ENCODE assay signal across 8 cellular contexts in the genomic region with DNA sequence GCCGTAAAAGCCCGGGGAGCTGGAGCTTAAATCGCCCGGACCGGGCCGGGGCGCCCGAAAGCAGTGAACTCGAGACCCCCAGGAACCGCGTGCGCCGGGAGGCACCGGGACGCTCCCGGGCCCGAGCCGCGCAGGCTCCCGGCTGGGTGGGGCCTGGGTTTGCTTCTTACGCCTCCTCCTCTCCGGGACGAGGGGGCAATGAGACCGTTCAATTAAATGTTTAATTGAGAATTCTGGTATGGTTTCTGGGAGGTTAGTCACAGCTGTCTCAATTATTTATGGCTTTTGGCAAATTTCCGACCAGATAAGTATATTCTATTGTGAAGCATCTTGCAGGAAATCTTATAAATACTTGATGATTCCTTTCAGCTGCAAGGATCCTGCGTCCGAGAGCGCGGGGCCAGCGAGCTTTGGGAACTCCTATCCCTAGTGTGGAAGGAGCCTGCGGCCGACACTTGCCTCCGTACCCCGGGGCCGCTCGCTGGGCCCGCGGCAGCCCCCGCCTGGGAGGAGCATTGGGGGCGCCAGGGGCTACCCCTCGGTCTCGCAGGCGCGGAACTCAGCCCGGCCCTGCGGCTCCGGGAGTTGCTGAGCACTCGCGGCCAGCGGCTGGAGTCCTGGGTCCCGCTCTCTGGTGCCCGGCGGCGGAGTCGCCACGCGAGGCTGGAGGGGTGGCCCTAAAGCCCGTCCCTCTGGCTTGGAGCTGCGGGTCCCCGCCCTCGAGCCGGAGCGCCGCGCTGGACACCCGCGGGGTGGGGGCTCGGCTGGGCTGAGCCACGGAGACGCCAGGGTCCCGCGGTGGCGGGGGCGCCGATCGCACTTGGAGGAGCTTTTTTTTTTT. TPM values are rescaled to one million over a fixed set of nuclear protein-coding genes. Genes with fewer than 3 reads are reported as not detected.
DNase-seq lines count a peak whose midpoint lies in the region; ATAC-seq, FAIRE-seq and TF ChIP-seq lines count a peak whose summit lies in the region.

No MANE protein-coding gene starts in this region.

- H3K4me1 Mint-ChIP-seq in activated CD4-positive, alpha-beta T cell treated with anti-CD3 and anti-CD28 coated beads, Interleukin-2, amount 10 ng/mL, durations not matched to agents 7 days and 5 days: peaks cover 18% of the 10 kb centered on the region

- peaks cover 11% of the 10 kb centered on the region for H3K36me3 Mint-ChIP-seq in activated CD4-positive, alpha-beta T cell treated with anti-CD3 and anti-CD28 coated beads, Interleukin-2, amount 10 ng/mL, durations not matched to agents 7 days and 5 days (ENCODE audit: low read depth)

- peaks cover 0 to 10% (median 0%) of the 10 kb centered on the region in 3 donors for H3K4me1 ChIP-seq in pancreas

- no peak overlapping the region for H3K27ac Mint-ChIP-seq in activated CD4-positive, alpha-beta T cell treated with anti-CD3 and anti-CD28 coated beads, Interleukin-2, amount 10 ng/mL, durations not matched to agents 7 days and 5 days

- peak in 3 of 4 donors; percentile 26 to 37 (median 29) for ATAC-seq in pancreas

- peaks cover 58% of the 10 kb centered on the region for H3K27me3 Mint-ChIP-seq in activated CD4-positive, alpha-beta T cell treated with anti-CD3 and anti-CD28 coated beads, Interleukin-2, amount 10 ng/mL, durations not matched to agents 7 days and 5 days

- peak; percentile 73 for DNase-seq in EL
- DNase-seq in NCI-H69 (lab: John Stamatoyannopoulos, UW): peak; percentile 55
- peak; percentile 64 to 87 for DNase-seq in foreskin fibroblast
- no peak for DNase-seq in pancreas
- DNase-seq in A172 (ENCODE audit: low spot score): no peak
- no peak for DNase-seq in NCI-H446 treated with DMSO at 0.1 percent for 48 hours (lab: John Stamatoyannopoulos, UW)
- DNase-seq in activated CD4-positive, alpha-beta T cell treated with anti-CD3 and anti-CD28 coated beads, Interleukin-2, amount 10 ng/mL, durations not matched to agents 7 days and 5 days: no peak
- DNase-seq in NCI-H128 (lab: John Stamatoyannopoulos, UW; ENCODE audit: unreplicated experiment): no peak

- no peak for TF ChIP-seq CTCF in foreskin fibroblast (IDR thresholded peaks at IDR 0.05; ENCODE audit: low read depth, low read length)
- no peak for TF ChIP-seq CTCF in pancreas (IDR thresholded peaks at IDR 0.05)

- no peak for FAIRE-seq in pancreas (lab: Jason Lieb, UNC)

- intact Hi-C loops in pancreas (cut with DNase I): no loop called here

- CTCF ChIA-PET in activated CD4-positive, alpha-beta T cell treated with anti-CD3 and anti-CD28 coated beads, Interleukin-2, amount 10 ng/mL, durations not matched to agents 7 days and 5 days (lab: Charles Lee): interaction anchor here (0.6 to 4.0 kb wide), 2 partner anchors 12 to 22 kb away, joined by 3 to 18 read pairs; a partner anchor contains a TSS

- H3K4me3 Mint-ChIP-seq in activated CD4-positive, alpha-beta T cell treated with anti-CD3 and anti-CD28 coated beads, Interleukin-2, amount 10 ng/mL, durations not matched to agents 7 days and 5 days: no peak overlapping the region

- peak overlapping the region; percentile 56 to 58 for H3K4me3 ChIP-seq in foreskin fibroblast (ENCODE audit: low read depth in 1 of 2, low read length in 2 of 2)
- peak overlapping the region; percentile 26 to 53 (median 32) for H3K4me3 ChIP-seq in pancreas

- H3K27me3 ChIP-seq in pancreas: peaks cover 9 to 53% (median 22%) of the 10 kb centered on the region in 4 donors

- 26 to 34% methylated on average over 75 to 76 of the region's 76 CpGs for WGBS in pancreas, 2 donors

- H3K9me3 Mint-ChIP-seq in activated CD4-positive, alpha-beta T cell treated with anti-CD3 and anti-CD28 coated beads, Interleukin-2, amount 10 ng/mL, durations not matched to agents 7 days and 5 days: no peaks in the 10 kb centered on the region

- POLR2A ChIA-PET in activated CD4-positive, alpha-beta T cell treated with anti-CD3 and anti-CD28 coated beads, Interleukin-2, amount 10 ng/mL, durations not matched to agents 7 days and 5 days (lab: Charles Lee): no interaction called here

- H3K36me3 ChIP-seq in pancreas: peaks cover 0 to 4% (median 0%) of the 10 kb centered on the region in 3 donors

- no peak overlapping the region for H3K27ac ChIP-seq in pancreas

- no peaks in the 10 kb centered on the region for H3K9me3 ChIP-seq in pancreas

RNA-seq across cellular contexts. Expression of a gene that starts 10.3 kb away (rescaled TPM):
- total RNA-seq in pancreas: under 1 TPM in 1 of 6 donors, not detected in 5; 0.41 TPM
- under 1 TPM; 0.11 to 0.16 TPM for polyA plus RNA-seq in pancreas
- total RNA-seq in A172 (2014; rRNA removed; shearing (Covaris generic)): 1.7 and 2.9 TPM in 2 replicates
- under 1 TPM; 0.54 to 0.82 TPM for total RNA-seq in activated CD4-positive, alpha-beta T cell treated with anti-CD3 and anti-CD28 coated beads, Interleukin-2, amount 10 ng/mL, durations not matched to agents 7 days and 5 days

RNA-seq across cellular contexts. Expression of a gene that starts 35.6 kb away (rescaled TPM):
- 10 to 100 TPM; 35.6 to 51.2 (median 42.6) TPM for total RNA-seq in pancreas
- 10 to 100 TPM; 27.5 to 44.1 TPM for polyA plus RNA-seq in pancreas
- 163 and 223 TPM in 2 replicates for total RNA-seq in A172 (2014; rRNA removed; shearing (Covaris generic))
- 10 to 100 TPM; 81.6 to 82.9 TPM for total RNA-seq in activated CD4-positive, alpha-beta T cell treated with anti-CD3 and anti-CD28 coated beads, Interleukin-2, amount 10 ng/mL, durations not matched to agents 7 days and 5 days

Comparison
In these comparisons a context has a peak if more than half of its experiments do, and no peak if none do; other contexts are left out.
1. DNase-seq: peak in EL (single experiment), NCI-H69 (single experiment) and foreskin fibroblast (2 of 2); none in pancreas (0 of 6), A172 (single experiment), NCI-H446 treated with DMSO at 0.1 percent for 48 hours (single experiment), activated CD4-positive, alpha-beta T cell treated with anti-CD3 and anti-CD28 coated beads, Interleukin-2, amount 10 ng/mL, durations not matched to agents 7 days and 5 days (single experiment) and NCI-H128 (single experiment).